Comparison of ENCODE assay signal across 8 cellular contexts in the genomic region with DNA sequence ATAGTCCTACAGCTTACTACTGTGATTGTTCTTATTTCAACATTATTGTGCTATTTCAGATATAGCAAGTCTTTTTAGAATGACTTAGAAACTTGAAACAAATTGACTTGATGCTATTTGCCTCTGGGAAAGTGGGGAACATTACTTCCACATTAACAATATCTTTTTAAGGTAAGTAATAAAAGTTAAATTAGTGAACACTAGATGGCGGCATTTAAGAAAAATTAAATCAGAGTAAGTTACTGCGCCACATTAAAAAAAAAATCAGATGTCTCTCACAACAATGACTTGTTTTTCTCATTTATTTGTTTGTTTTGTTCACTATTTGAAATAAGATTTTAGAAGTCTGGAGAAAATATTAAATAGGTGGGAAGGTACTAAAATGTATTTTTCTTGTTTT.
DNase-seq lines count a peak whose midpoint lies in the region; ATAC-seq, FAIRE-seq and TF ChIP-seq lines count a peak whose summit lies in the region.

No MANE protein-coding gene starts in this region.

- H3K4me2 ChIP-seq in Karpas-422 (ENCODE audit: low read depth, low read length, poor library complexity, severe bottlenecking) = no peak overlapping the region

- H2AFZ ChIP-seq in Karpas-422 (ENCODE audit: low read length) = no peak overlapping the region

- no peaks in the 10 kb centered on the region for H3K79me2 ChIP-seq in Karpas-422 (ENCODE audit: low read length)

- H3K9ac ChIP-seq in Karpas-422 (ENCODE audit: low read length) = no peak overlapping the region
- H3K9ac ChIP-seq in kidney (ENCODE audit: low read length in 2 of 2) = no peak overlapping the region

- H3K36me3 Mint-ChIP-seq in natural killer cell treated with Interleukin-12 subunit alpha and Interleukin-12 subunit beta and Interleukin-15 and Interleukin-18, amount 100 ng/mL, for 72 hours = no peaks in the 10 kb centered on the region
- H3K36me3 Mint-ChIP-seq in immature natural killer cell = no peaks in the 10 kb centered on the region

- H3K27me3 Mint-ChIP-seq in natural killer cell treated with Interleukin-12 subunit alpha and Interleukin-12 subunit beta and Interleukin-15 and Interleukin-18, amount 100 ng/mL, for 72 hours = no peaks in the 10 kb centered on the region
- no peaks in the 10 kb centered on the region for H3K27me3 Mint-ChIP-seq in immature natural killer cell (ENCODE audit: low read depth in 3 of 3)

- H3K4me3 ChIP-seq in Karpas-422 (ENCODE audit: low read length) (no peak overlapping the region), kidney (ENCODE audit: low read length in 2 of 2) (no peak overlapping the region)

- H3K27me3 ChIP-seq in Karpas-422 (ENCODE audit: low read length) = no peaks in the 10 kb centered on the region

- H3K27ac ChIP-seq in Karpas-422 (ENCODE audit: low read length) (no peak overlapping the region), kidney (ENCODE audit: low read depth in 2 of 2, low read length in 2 of 2) (no peak overlapping the region)

- no peak overlapping the region for H3K27ac Mint-ChIP-seq in natural killer cell treated with Interleukin-12 subunit alpha and Interleukin-12 subunit beta and Interleukin-15 and Interleukin-18, amount 100 ng/mL, for 72 hours
- H3K27ac Mint-ChIP-seq in immature natural killer cell = no peak overlapping the region

- H3K9me3 ChIP-seq in Karpas-422 (ENCODE audit: low read length) (peaks cover 3% of the 10 kb centered on the region; the same call in 1 of the 2 replicates), kidney (ENCODE audit: control insufficient read depth in 1 of 2, low read length in 2 of 2) (no peaks in the 10 kb centered on the region)

- H3K4me3 Mint-ChIP-seq in natural killer cell treated with Interleukin-12 subunit alpha and Interleukin-12 subunit beta and Interleukin-15 and Interleukin-18, amount 100 ng/mL, for 72 hours = no peak overlapping the region
- no peak overlapping the region for H3K4me3 Mint-ChIP-seq in immature natural killer cell

- TF ChIP-seq POLR2A in GM12891 (IDR thresholded peaks at IDR 0.05; ENCODE audit: low read depth, low read length) = no peak

- no peak for TF ChIP-seq CTCF in kidney (IDR thresholded peaks at IDR 0.05; ENCODE audit: borderline replicate concordance, extremely low read depth, insufficient read depth)

- no peak for ATAC-seq in natural killer cell treated with Interleukin-12 subunit alpha and Interleukin-12 subunit beta and Interleukin-15 and Interleukin-18, amount 100 ng/mL, for 72 hours
- no peak for ATAC-seq in HG02973 (IDR thresholded peaks at IDR 0.05; ENCODE audit: unreplicated experiment)

- H3K4me1 Mint-ChIP-seq in natural killer cell treated with Interleukin-12 subunit alpha and Interleukin-12 subunit beta and Interleukin-15 and Interleukin-18, amount 100 ng/mL, for 72 hours (ENCODE audit: low read depth in 2 of 2) = no peaks in the 10 kb centered on the region
- no peaks in the 10 kb centered on the region for H3K4me1 Mint-ChIP-seq in immature natural killer cell

- H3K4me1 ChIP-seq in Karpas-422 (ENCODE audit: low read length) (no peaks in the 10 kb centered on the region), kidney (ENCODE audit: control insufficient read depth in 1 of 2, insufficient read depth in 1 of 2, low read depth in 1 of 2, low read length in 2 of 2) (no peaks in the 10 kb centered on the region)

- FAIRE-seq in kidney (lab: Jason Lieb, UNC) = peak; percentile 97
- FAIRE-seq in GM12891 (lab: Jason Lieb, UNC) = no peak

- in situ Hi-C loops in Caki2 (cut with HindIII; ENCODE audit: low pct_unique_long_range_greater_than_20kb, low sequenced_read_pairs) = loop anchor here (25.0 kb wide), 1 partner anchor 1037 kb away; the partner anchor contains the start of gene SLIT2

- no peaks in the 10 kb centered on the region for H4K20me1 ChIP-seq in Karpas-422 (ENCODE audit: insufficient read depth, low read depth, low read length)

- H3K9me2 ChIP-seq in Karpas-422 (replicated peaks; ENCODE audit: insufficient read depth, low read length) = no peaks in the 10 kb centered on the region

- intact Hi-C loops in kidney (cut with DNase I) = no loop called here

- peak; percentile 17 for DNase-seq in Caki2 (ENCODE audit: low read depth)
- DNase-seq in Karpas-422 = peak; percentile 69
- peak; percentile 32 for DNase-seq in SKM-1 treated with dmso at 0.1 percent for 144 hours (lab: John Stamatoyannopoulos, UW; ENCODE audit: unreplicated experiment)
- DNase-seq in kidney = no peak
- no peak for DNase-seq in natural killer cell treated with Interleukin-12 subunit alpha and Interleukin-12 subunit beta and Interleukin-15 and Interleukin-18, amount 100 ng/mL, for 72 hours (ENCODE audit: low spot score)
- DNase-seq in GM12891 (ENCODE audit: insufficient read length, low spot score) = no peak
- DNase-seq in immature natural killer cell = no peak

- no peaks in the 10 kb centered on the region for H3K9me3 Mint-ChIP-seq in natural killer cell treated with Interleukin-12 subunit alpha and Interleukin-12 subunit beta and Interleukin-15 and Interleukin-18, amount 100 ng/mL, for 72 hours
- peaks cover 1 to 15% (median 6%) of the 10 kb centered on the region in 6 donors for H3K9me3 Mint-ChIP-seq in immature natural killer cell

- H3K36me3 ChIP-seq in Karpas-422 (ENCODE audit: insufficient read depth, low read length) (no peaks in the 10 kb centered on the region), kidney (ENCODE audit: control insufficient read depth in 1 of 2, insufficient read depth in 2 of 2, low read length in 2 of 2) (no peaks in the 10 kb centered on the region)

TF ChIP-seq in GM12891, 5 proteins besides CTCF, POLR2A, EP300 and RAD21:
- TF ChIP-seq PAX5 (IDR thresholded peaks at IDR 0.05; ENCODE audit: insufficient read depth, low read length, severe bottlenecking) = no peak
- no peak for TF ChIP-seq POU2F2 (IDR thresholded peaks at IDR 0.05; ENCODE audit: low read depth, low read length)
- no peak for TF ChIP-seq POLR2AphosphoS5 (IDR thresholded peaks at IDR 0.05; ENCODE audit: low read depth, low read length)
- no peak for TF ChIP-seq TAF1 (IDR thresholded peaks at IDR 0.05; ENCODE audit: low read depth, low read length)
- no peak for TF ChIP-seq SPI1 (IDR thresholded peaks at IDR 0.05; ENCODE audit: low read depth, low read length)

Comparison
In these comparisons a context has a peak if more than half of its experiments do, and no peak if none do; other contexts are left out.
1. DNase-seq: peak in Caki2 (single experiment), Karpas-422 (single experiment) and SKM-1 treated with dmso at 0.1 percent for 144 hours (single experiment); none in kidney (single experiment), natural killer cell treated with Interleukin-12 subunit alpha and Interleukin-12 subunit beta and Interleukin-15 and Interleukin-18, amount 100 ng/mL, for 72 hours (single experiment), GM12891 (single experiment) and immature natural killer cell (0 of 3).